ENCODE assay signal across 9 cellular contexts in the genomic region with DNA sequence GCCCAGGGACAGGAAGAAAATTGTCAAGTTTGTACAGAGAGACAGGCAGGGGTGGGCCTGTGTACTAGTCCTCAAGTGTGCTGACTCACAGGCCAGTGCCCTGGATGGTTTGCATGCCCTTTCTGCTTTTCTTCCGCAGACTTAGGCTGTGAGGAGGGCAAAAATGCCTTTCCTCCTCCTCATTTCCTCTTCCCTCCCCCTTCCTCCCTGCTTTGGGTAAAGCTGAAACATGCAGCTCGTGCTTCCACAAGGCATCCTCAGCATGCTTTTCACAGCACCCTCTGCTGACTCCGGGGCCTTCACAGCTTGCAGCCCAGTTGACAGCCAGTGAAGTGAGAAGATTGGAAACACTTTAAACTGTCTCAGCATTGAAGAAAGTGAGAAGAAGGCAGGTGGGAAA.
DNase-seq lines count a peak whose midpoint lies in the region; ATAC-seq, FAIRE-seq and TF ChIP-seq lines count a peak whose summit lies in the region.
"Had no signal": no experiment of that assay in that cellular context is flagged by ENCODE, and none has a peak within 500 bp of the region (broad histone marks: within the 10 kb centered on the region; RNA-seq: fewer than 3 reads in every experiment).

No MANE protein-coding gene starts in this region.

- peak overlapping the region; percentile 84 for H3K27ac ChIP-seq in IMR-90 (ENCODE audit: insufficient read depth, low read length)
- H3K27ac ChIP-seq in caudate nucleus (ENCODE audit: low read depth, low read length): peak overlapping the region; percentile 11
- no peak overlapping the region for H3K27ac ChIP-seq in kidney (ENCODE audit: low read depth in 2 of 2, low read length in 2 of 2)

- CTCF ChIA-PET in IMR-90 (lab: Yijun Ruan, JAX): interaction anchor here (0.5 to 2.1 kb wide), 7 partner anchors 9 to 134 kb away, joined by 3 to 13 read pairs (median 4); no protein-coding TSS in a partner anchor

- H2BK5ac ChIP-seq in IMR-90 (ENCODE audit: low read depth, low read length, poor library complexity, severe bottlenecking): peak overlapping the region; percentile 95

- POLR2A ChIA-PET in IMR-90 (lab: Charles Lee; ENCODE audit: unreplicated experiment): no interaction called here

- peak overlapping the region; percentile 78 for H3K18ac ChIP-seq in IMR-90 (ENCODE audit: low read depth, low read length)

- H3K9me3 ChIP-seq in IMR-90 (ENCODE audit: control insufficient read depth, insufficient read depth, low read length) (no peaks in the 10 kb centered on the region), kidney (ENCODE audit: control insufficient read depth in 1 of 2, low read length in 2 of 2) (no peaks in the 10 kb centered on the region)

- peaks cover 11% of the 10 kb centered on the region; the same call in 1 of the 2 replicates for H3K9me1 ChIP-seq in IMR-90 (ENCODE audit: insufficient read depth, low read length)

- ATAC-seq in IMR-90 (ENCODE audit: low read depth): peak; percentile 97
- no peak for ATAC-seq in HG03095 (IDR thresholded peaks at IDR 0.05; ENCODE audit: unreplicated experiment)
- ATAC-seq in HG03571 (IDR thresholded peaks at IDR 0.05; ENCODE audit: unreplicated experiment): no peak

- H3K4me1 ChIP-seq in IMR-90 (ENCODE audit: control insufficient read depth, insufficient read depth, low read length) (peaks cover 8% of the 10 kb centered on the region), kidney (ENCODE audit: control insufficient read depth in 1 of 2, insufficient read depth in 1 of 2, low read depth in 1 of 2, low read length in 2 of 2) (no peaks in the 10 kb centered on the region)

- TF ChIP-seq RAD21 in IMR-90 (IDR thresholded peaks at IDR 0.05; ENCODE audit: low read length): peak; percentile 60

- peak; percentile 14 for DNase-seq in 8988T
- peak; percentile 97 for DNase-seq in IMR-90
- DNase-seq in caudate nucleus (lab: John Stamatoyannopoulos, UW): peak in 37 of 61 donors; percentile 1 to 70 (median 29)
- DNase-seq in kidney: peak; percentile 86
- DNase-seq in COR-L47 (lab: John Stamatoyannopoulos, UW): no peak
- DNase-seq in activated CD8-positive, alpha-beta memory T cell treated with anti-CD3 and anti-CD28 coated beads for 24 hours: no peak
- DNase-seq: CD4-positive, CD25-positive, alpha-beta regulatory T cell had no signal

- H3K14ac ChIP-seq in IMR-90 (replicated peaks; ENCODE audit: low read depth, low read length): peak overlapping the region; percentile 86

- no peak for TF ChIP-seq POLR2A in IMR-90 (IDR thresholded peaks at IDR 0.05; ENCODE audit: low read depth, low read length)

- peak overlapping the region; percentile 92 for H4K91ac ChIP-seq in IMR-90 (ENCODE audit: insufficient read depth, low read depth, low read length)

- no peaks in the 10 kb centered on the region for H3K79me1 ChIP-seq in IMR-90 (ENCODE audit: low read depth in 1 of 2, low read length in 2 of 2)

- peak overlapping the region; percentile 95 for H2BK120ac ChIP-seq in IMR-90 (ENCODE audit: low read depth, low read length)

- H2BK15ac ChIP-seq in IMR-90 (ENCODE audit: low read depth, low read length): peak overlapping the region; percentile 93

- H3K4me2 ChIP-seq in IMR-90 (ENCODE audit: low read depth, low read length): peak overlapping the region; percentile 18

- H3K23ac ChIP-seq in IMR-90 (ENCODE audit: low read depth, low read length): peak overlapping the region; percentile 78

- no TSS peak for BruUV-seq in IMR-90 (replicated peaks; lab: Mats Ljungman, UMichigan)

- H3K56ac ChIP-seq in IMR-90 (ENCODE audit: extremely low read depth, insufficient read depth, low read length): peak overlapping the region; percentile 94

- no peak for FAIRE-seq in kidney (lab: Jason Lieb, UNC)

- TF ChIP-seq CTCF in IMR-90 (conservative IDR thresholded peaks at IDR 0.05; ENCODE audit: low read depth, low read length) (peak; percentile 54), kidney (IDR thresholded peaks at IDR 0.05; ENCODE audit: borderline replicate concordance, extremely low read depth, insufficient read depth) (no peak)

- no peaks in the 10 kb centered on the region for H4K20me1 ChIP-seq in IMR-90 (ENCODE audit: insufficient read depth, low read length)

- H2AFZ ChIP-seq in IMR-90 (replicated peaks; ENCODE audit: low read length, poor library complexity): peak overlapping the region; percentile 62

- H4K5ac ChIP-seq in IMR-90 (ENCODE audit: low read depth, low read length): peak overlapping the region; percentile 81

- intact Hi-C loops in IMR-90 (cut with micrococcal nuclease): loop anchor here (1.0 to 5.0 kb wide), 3 partner anchors 112 to 328 kb away; no protein-coding TSS in a partner anchor
- intact Hi-C loops in kidney (cut with DNase I): no loop called here

- H4K8ac ChIP-seq in IMR-90 (ENCODE audit: low read depth in 2 of 2, low read length in 2 of 2): peak overlapping the region; percentile 79 to 96

- peak overlapping the region; percentile 30; the same call in 1 of the 2 replicates for H2AK5ac ChIP-seq in IMR-90 (ENCODE audit: low read depth, low read length)

- H3K9ac ChIP-seq in IMR-90 (ENCODE audit: low read depth, low read length) (peak overlapping the region; percentile 55), kidney (ENCODE audit: low read length in 2 of 2) (no peak overlapping the region)

- H3K27me3 ChIP-seq in IMR-90 (ENCODE audit: control insufficient read depth, insufficient read depth, low read length): no peaks in the 10 kb centered on the region

- H3K36me3 ChIP-seq in IMR-90 (ENCODE audit: control insufficient read depth, insufficient read depth, low read length): no peaks in the 10 kb centered on the region
- no peaks in the 10 kb centered on the region for H3K36me3 ChIP-seq in kidney (ENCODE audit: control insufficient read depth in 1 of 2, insufficient read depth in 2 of 2, low read length in 2 of 2)

- WGBS in IMR-90 (ENCODE audit: extremely low coverage in 2 of 2, insufficient read length in 1 of 2), 2 experiments: 17% methylated on average over 1 of the region's 3 CpGs; no CpG with 5 or more reads in 1 of the 2 experiments

- in situ Hi-C loops in IMR-90 (cut with MboI; ENCODE audit: low sequenced_read_pairs): no loop called here

- dilution Hi-C loops in IMR-90 (cut with HindIII; ENCODE audit: low sequenced_read_pairs, unreplicated experiment): no loop called here

- peak overlapping the region; percentile 88 for H3K4ac ChIP-seq in IMR-90 (ENCODE audit: low read depth, low read length)

- H3K4me3 ChIP-seq in IMR-90 (ENCODE audit: insufficient read depth, low read depth, low read length): no peak overlapping the region
- no peak overlapping the region for H3K4me3 ChIP-seq in kidney (ENCODE audit: low read length in 2 of 2)

- peak overlapping the region; percentile 96 for H2BK20ac ChIP-seq in IMR-90 (ENCODE audit: low read depth, low read length)

- peak overlapping the region; percentile 26 for H2AK9ac ChIP-seq in IMR-90 (replicated peaks; ENCODE audit: low read depth, low read length, poor library complexity)

TF ChIP-seq in IMR-90, 13 proteins besides CTCF, POLR2A, EP300 and RAD21:
- peak; percentile 76; the same call in 1 of the 2 replicates for TF ChIP-seq MAZ (IDR thresholded peaks at IDR 0.05; ENCODE audit: borderline replicate concordance, low read depth, low read length)
- peak; percentile 49 for TF ChIP-seq SMC3 (IDR thresholded peaks at IDR 0.05; ENCODE audit: low read depth, low read length)
- TF ChIP-seq USF2 (IDR thresholded peaks at IDR 0.05; ENCODE audit: low read depth, low read length): no peak
- TF ChIP-seq FOS (IDR thresholded peaks at IDR 0.05; ENCODE audit: low read depth, low read length): peak; percentile 80
- TF ChIP-seq BHLHE40 (IDR thresholded peaks at IDR 0.05; ENCODE audit: low read depth, low read length): peak; percentile 88
- peak; percentile 79; the same call in 1 of the 2 replicates for TF ChIP-seq NFE2L2 (IDR thresholded peaks at IDR 0.05; ENCODE audit: low read depth, low read length)
- TF ChIP-seq, protein P1, sequence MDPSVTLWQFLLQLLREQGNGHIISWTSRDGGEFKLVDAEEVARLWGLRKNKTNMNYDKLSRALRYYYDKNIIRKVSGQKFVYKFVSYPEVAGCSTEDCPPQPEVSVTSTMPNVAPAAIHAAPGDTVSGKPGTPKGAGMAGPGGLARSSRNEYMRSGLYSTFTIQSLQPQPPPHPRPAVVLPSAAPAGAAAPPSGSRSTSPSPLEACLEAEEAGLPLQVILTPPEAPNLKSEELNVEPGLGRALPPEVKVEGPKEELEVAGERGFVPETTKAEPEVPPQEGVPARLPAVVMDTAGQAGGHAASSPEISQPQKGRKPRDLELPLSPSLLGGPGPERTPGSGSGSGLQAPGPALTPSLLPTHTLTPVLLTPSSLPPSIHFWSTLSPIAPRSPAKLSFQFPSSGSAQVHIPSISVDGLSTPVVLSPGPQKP (IDR thresholded peaks at IDR 0.05; ENCODE audit: borderline replicate concordance, low read depth, low read length): no peak
- no peak for TF ChIP-seq CEBPB (IDR thresholded peaks at IDR 0.05; ENCODE audit: low read depth, low read length)
- TF ChIP-seq MAFK (IDR thresholded peaks at IDR 0.05; ENCODE audit: low read depth, low read length): peak; percentile 43; the same call in 1 of the 2 replicates
- no peak for TF ChIP-seq CHD1 (IDR thresholded peaks at IDR 0.05; ENCODE audit: low read depth, low read length)
- no peak for TF ChIP-seq RCOR1 (IDR thresholded peaks at IDR 0.05; ENCODE audit: insufficient replicate concordance, low read length)
- peak; percentile 89 for TF ChIP-seq MXI1 (IDR thresholded peaks at IDR 0.05; ENCODE audit: borderline replicate concordance, low read depth, low read length)
- no peak for TF ChIP-seq RFX5 (IDR thresholded peaks at IDR 0.05; ENCODE audit: low read depth, low read length)

Comparison
In these comparisons a context has a peak if more than half of its experiments do, and no peak if none do; other contexts are left out.
1. DNase-seq: peak in 8988T (single experiment), IMR-90 (single experiment), caudate nucleus (37 of 61) and kidney (single experiment); none in COR-L47 (single experiment) and activated CD8-positive, alpha-beta memory T cell treated with anti-CD3 and anti-CD28 coated beads for 24 hours (single experiment).
2. H3K27ac ChIP-seq: peak in IMR-90 (single experiment) and caudate nucleus (single experiment); none in kidney (0 of 2).